20 cellular contexts compared by ENCODE assay signal in genomic region chr1:219420913-219421312, GRCh38.
DNase-seq lines count a peak whose midpoint lies in the region; ATAC-seq and TF ChIP-seq lines count a peak whose summit lies in the region.
"Had no signal": no experiment of that assay in that cellular context is flagged by ENCODE, and none has a peak within 500 bp of the region (broad histone marks: within the 10 kb centered on the region; RNA-seq: fewer than 3 reads in every experiment).

No MANE protein-coding gene starts in this region.

- H3K4me1 ChIP-seq in adipocyte (ENCODE audit: control insufficient read depth, insufficient read depth, low read length) (peaks cover 25% of the 10 kb centered on the region), right lobe of liver (peaks cover 0 to 21% (median 0%) of the 10 kb centered on the region in 4 donors)
- H3K4me1 ChIP-seq: BE2C; BLaER1 treated with 17β-estradiol and CSF1 and Interleukin-3, amounts not matched to agents 10 nM and 100 nM had no signal

- ATAC-seq in right lobe of liver (peak in 3 of 4 donors; percentile 21 to 64 (median 53)), HG02884 (IDR thresholded peaks at IDR 0.05; ENCODE audit: unreplicated experiment) (no peak)
- ATAC-seq: A549, GM23338, HCT116 had no signal

- H3K27me3 ChIP-seq in adipocyte (replicated peaks; ENCODE audit: control insufficient read depth, insufficient read depth, low read length) (no peaks in the 10 kb centered on the region), right lobe of liver (no peaks in the 10 kb centered on the region)
- H3K27me3 ChIP-seq: BE2C; BLaER1 treated with 17β-estradiol and CSF1 and Interleukin-3, amounts not matched to agents 10 nM and 100 nM had no signal

- H3K9me3 ChIP-seq in adipocyte (ENCODE audit: control insufficient read depth, low read length) (no peaks in the 10 kb centered on the region), right lobe of liver (no peaks in the 10 kb centered on the region)
- H3K9me3 ChIP-seq: A549; BE2C; BLaER1 treated with 17β-estradiol and CSF1 and Interleukin-3, amounts not matched to agents 10 nM and 100 nM had no signal

- intact Hi-C loops in right lobe of liver (cut with DNase I) = no loop called here

- H3K4me3 ChIP-seq in adipocyte (ENCODE audit: low read length) (no peak overlapping the region), right lobe of liver (no peak overlapping the region)
- H3K4me3 ChIP-seq: A549; BLaER1 treated with 17β-estradiol and CSF1 and Interleukin-3, amounts not matched to agents 10 nM and 100 nM; GM23338 had no signal

- H3K36me3 ChIP-seq in adipocyte (ENCODE audit: control insufficient read depth, insufficient read depth, low read length, severe bottlenecking) (no peaks in the 10 kb centered on the region), right lobe of liver (no peaks in the 10 kb centered on the region)
- H3K36me3 ChIP-seq: BE2C; BLaER1 treated with 17β-estradiol and CSF1 and Interleukin-3, amounts not matched to agents 10 nM and 100 nM had no signal

- H3K9ac ChIP-seq in adipocyte (ENCODE audit: low read length) = peak overlapping the region; percentile 39
- H3K9ac ChIP-seq: BLaER1 treated with 17β-estradiol and CSF1 and Interleukin-3, amounts not matched to agents 10 nM and 100 nM had no signal

- DNase-seq in adipocyte (ENCODE audit: low read depth) (no peak), fibroblast of gingiva (ENCODE audit: low read depth) (peak; percentile 19), right lobe of liver (no peak), iPS-NIHi11 (ENCODE audit: low spot score) (no peak), DMS79 treated with DMSO at 0.1 percent for 48 hours (lab: John Stamatoyannopoulos, UW) (no peak)
- DNase-seq: 8988T; ACHN; AML-193; BE2C; CD4-positive, alpha-beta T cell; CD8-positive, alpha-beta memory T cell; DMS 273 treated with DMSO at 0.1 percent for 48 hours; DMS79; GF-D8; H9 had no signal

- H3K27ac ChIP-seq in right lobe of liver = peak overlapping the region in 1 of 3 donors; percentile 26
- H3K27ac ChIP-seq: A549; BLaER1 treated with 17β-estradiol and CSF1 and Interleukin-3, amounts not matched to agents 10 nM and 100 nM had no signal

- TF ChIP-seq CTCF in right lobe of liver (IDR thresholded peaks at IDR 0.05) = no peak

- no peak for TF ChIP-seq POLR2A in right lobe of liver (IDR thresholded peaks at IDR 0.05)
